In the genomic region with DNA sequence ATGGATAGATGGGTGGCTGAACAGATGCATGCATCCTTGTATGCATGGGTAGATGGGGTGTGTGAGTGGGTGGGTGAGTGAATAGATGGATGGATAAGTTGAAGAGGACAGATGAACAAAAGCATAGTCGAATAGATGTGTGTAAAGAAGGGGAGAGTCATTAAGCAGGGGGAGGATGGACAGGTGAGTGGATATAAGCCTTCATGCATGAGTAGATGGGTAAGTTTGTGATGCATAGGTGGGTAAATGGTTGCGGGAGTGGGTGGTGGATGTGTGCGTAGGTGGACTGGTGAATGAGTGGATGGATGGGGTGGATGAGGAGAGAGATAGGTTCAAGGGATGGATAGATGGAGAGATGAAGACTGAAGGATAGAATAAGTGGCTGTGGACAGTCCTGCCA, we compare ENCODE assay signal across 9 cellular contexts. TPM values are rescaled to one million over a fixed set of nuclear protein-coding genes. Genes with fewer than 3 reads are reported as not detected.
"Had no signal": no experiment of that assay in that cellular context is flagged by ENCODE, and none has a peak within 500 bp of the region (broad histone marks: within the 10 kb centered on the region; RNA-seq: fewer than 3 reads in every experiment).

No MANE protein-coding gene starts in this region.

- FAIRE-seq: H1, H54, HepG2 had no signal

- H3K27ac Mint-ChIP-seq: GM23338, HFFc6, IgD-negative memory B cell had no signal

- H3K4me3 Mint-ChIP-seq: GM23338, H9, HFFc6 had no signal

- DNase-seq: HCEC 1CT, HFFc6 had no signal

- H3K4me1 Mint-ChIP-seq: GM23338 had no signal

- H2AFZ ChIP-seq: GM23338 had no signal

- H3K4me3 ChIP-seq: GM23338 had no signal

- H3K27ac ChIP-seq: HL-60 had no signal

- ATAC-seq: GM23338, HepG2 had no signal

- H3K4me2 ChIP-seq: GM23338 had no signal

RNA-seq across cellular contexts. Expression of a gene that starts 29.6 kb away (rescaled TPM):
- total RNA-seq: HepG2 had no signal
- polyA plus RNA-seq: HepG2 had no signal

RNA-seq across cellular contexts. Expression of a gene that starts 31.9 kb away (rescaled TPM):
- total RNA-seq: HepG2 had no signal
- polyA plus RNA-seq: HepG2 had no signal
